In genomic region chr16:25065899-25066298, GRCh38 we compare ENCODE assay signal across 8 cellular contexts. TPM values are rescaled to one million over a fixed set of nuclear protein-coding genes. Genes with fewer than 3 reads are reported as not detected.
DNase-seq lines count a peak whose midpoint lies in the region; ATAC-seq and TF ChIP-seq lines count a peak whose summit lies in the region.

No MANE protein-coding gene starts in this region.

- POLR2A ChIA-PET in PC-9 (lab: Charles Lee; ENCODE audit: unreplicated experiment) = interaction anchor here (0.6 kb wide), 2 partner anchors 32 to 44 kb away, joined by 3 to 4 read pairs; no protein-coding TSS in a partner anchor

- H3K27me3 ChIP-seq in PC-9 (ENCODE audit: insufficient read depth, low read depth) (no peaks in the 10 kb centered on the region), iPS-15b (ENCODE audit: control insufficient read depth, insufficient read depth, low read length) (peaks cover 18% of the 10 kb centered on the region), testis (no peaks in the 10 kb centered on the region)

- no peaks in the 10 kb centered on the region for H3K9me3 Mint-ChIP-seq in activated T-cell treated with anti-CD3 and anti-CD28 coated beads, Interleukin-2, amount 50 U/mL, for 24 hours

- intact Hi-C loops in PC-9 (cut with micrococcal nuclease; ENCODE audit: unreplicated experiment) = loop anchor here (2.0 to 10.0 kb wide), 2 partner anchors 41 to 189 kb away; partner anchors contain the start of gene ZKSCAN2
- intact Hi-C loops in testis (cut with DNase I; ENCODE audit: low total_unique reads) = loop anchor here (10.0 kb wide), 2 partner anchors 49 to 159 kb away; partner anchors contain the start of gene LCMT1

- H3K4me3 Mint-ChIP-seq in activated T-cell treated with anti-CD3 and anti-CD28 coated beads, Interleukin-2, amount 50 U/mL, for 24 hours = peak overlapping the region; percentile 70

- 59 to 84% methylated on average over 8 of the region's 8 CpGs for WGBS in testis, 2 donors

- peaks cover 2% of the 10 kb centered on the region for H3K36me3 Mint-ChIP-seq in activated T-cell treated with anti-CD3 and anti-CD28 coated beads, Interleukin-2, amount 50 U/mL, for 24 hours (ENCODE audit: low read depth)

- CTCF ChIA-PET in PC-9 (lab: Charles Lee) = interaction anchor here (0.6 kb wide), 1 partner anchor 1667 kb away, joined by 3 read pairs; no protein-coding TSS in a partner anchor

- TF ChIP-seq CTCF in PC-9 (conservative IDR thresholded peaks at IDR 0.05) (no peak), testis (IDR thresholded peaks at IDR 0.05) (no peak)

- ATAC-seq in HG03378 (IDR thresholded peaks at IDR 0.05; ENCODE audit: unreplicated experiment) = no peak
- ATAC-seq in HG02610 (IDR thresholded peaks at IDR 0.05; ENCODE audit: unreplicated experiment) = no peak
- ATAC-seq in HG02981 (IDR thresholded peaks at IDR 0.05; ENCODE audit: unreplicated experiment) = no peak

- H3K4me1 Mint-ChIP-seq in activated T-cell treated with anti-CD3 and anti-CD28 coated beads, Interleukin-2, amount 50 U/mL, for 24 hours (ENCODE audit: low read depth) = peaks cover 53% of the 10 kb centered on the region

- H3K4me3 ChIP-seq in PC-9 (no peak overlapping the region), iPS-15b (ENCODE audit: low read depth, low read length) (peak overlapping the region; percentile 43), testis (peak overlapping the region in 1 of 2 donors; percentile 70)

- H3K27ac Mint-ChIP-seq in activated T-cell treated with anti-CD3 and anti-CD28 coated beads, Interleukin-2, amount 50 U/mL, for 24 hours = peak overlapping the region; percentile 77

- H3K9me2 ChIP-seq in PC-9 (ENCODE audit: insufficient read depth) = no peaks in the 10 kb centered on the region

- no peaks in the 10 kb centered on the region for H3K79me2 ChIP-seq in PC-9 (ENCODE audit: low read depth)

- no peaks in the 10 kb centered on the region for H3K27me3 Mint-ChIP-seq in activated T-cell treated with anti-CD3 and anti-CD28 coated beads, Interleukin-2, amount 50 U/mL, for 24 hours

- H3K9me3 ChIP-seq in PC-9 (ENCODE audit: insufficient read depth, low read depth) (no peaks in the 10 kb centered on the region), iPS-15b (ENCODE audit: control insufficient read depth, insufficient read depth, low read length) (no peaks in the 10 kb centered on the region), testis (no peaks in the 10 kb centered on the region)

- peaks cover 7% of the 10 kb centered on the region; the same call in 1 of the 2 replicates for H3F3A ChIP-seq in PC-9 (ENCODE audit: insufficient read depth, low read depth)

- H3K4me1 ChIP-seq in PC-9 (replicated peaks; ENCODE audit: insufficient read depth) = 0 out of 2 replicates have a peak, but pooled peaks cover 7% of the 10 kb centered on the region
- H3K4me1 ChIP-seq in iPS-15b (ENCODE audit: control insufficient read depth, insufficient read depth, low read length) = peaks cover 7% of the 10 kb centered on the region
- peaks cover 34% of the 10 kb centered on the region for H3K4me1 ChIP-seq in testis

- H3K9ac ChIP-seq in iPS-15b (ENCODE audit: low read depth, low read length) = no peak overlapping the region

- peak overlapping the region; percentile 99 for H3K4me2 ChIP-seq in PC-9

- no peak overlapping the region for H3K27ac ChIP-seq in PC-9
- H3K27ac ChIP-seq in testis = peak overlapping the region; percentile 83 to 91

- TF ChIP-seq POLR2A in testis (IDR thresholded peaks at IDR 0.05) = no peak

- no peak overlapping the region for H2AFZ ChIP-seq in PC-9

- no peaks in the 10 kb centered on the region for H3K36me3 ChIP-seq in PC-9 (ENCODE audit: low read depth)
- H3K36me3 ChIP-seq in iPS-15b (ENCODE audit: control insufficient read depth, insufficient read depth, low read length) = no peaks in the 10 kb centered on the region
- no peaks in the 10 kb centered on the region for H3K36me3 ChIP-seq in testis (ENCODE audit: low read depth, missing control alignments)

- no peaks in the 10 kb centered on the region for H4K20me1 ChIP-seq in PC-9 (ENCODE audit: insufficient read depth)

- DNase-seq in activated T-cell treated with anti-CD3 and anti-CD28 coated beads, Interleukin-2, amount 50 U/mL, for 24 hours = no peak
- no peak for DNase-seq in activated T-cell treated with anti-CD3 and anti-CD28 coated beads, Interleukin-2, amount 50 U/mL, for 1 hour
- no peak for DNase-seq in PC-9
- peak; percentile 51 for DNase-seq in testis

- no TSS peak for BruUV-seq in PC-9 (replicated peaks; lab: Mats Ljungman, UMichigan)

RNA-seq across cellular contexts. Expression of gene LCMT1, which starts 45.6 kb away (rescaled TPM):
- total RNA-seq in PC-9 (2021) (67.1 and 113 TPM in 2 replicates), testis (100 to 1,000 TPM in 1 of 2 donors, 10 to 100 TPM in 1; 89.1 to 101 TPM)
- 89.0 TPM for polyA plus RNA-seq in testis (ENCODE audit: insufficient read depth, low read depth, low replicate concordance)

RNA-seq across cellular contexts. Expression of gene ARHGAP17, which starts 50.7 kb away (rescaled TPM):
- total RNA-seq in PC-9 (2021) = 69.6 and 74.6 TPM in 2 replicates
- total RNA-seq in testis = 100 to 1,000 TPM; 123 to 124 TPM
- 62.7 TPM for polyA plus RNA-seq in testis (ENCODE audit: insufficient read depth, low read depth, low replicate concordance)
